Comparison of ENCODE assay signal across 33 cellular contexts in the genomic region with DNA sequence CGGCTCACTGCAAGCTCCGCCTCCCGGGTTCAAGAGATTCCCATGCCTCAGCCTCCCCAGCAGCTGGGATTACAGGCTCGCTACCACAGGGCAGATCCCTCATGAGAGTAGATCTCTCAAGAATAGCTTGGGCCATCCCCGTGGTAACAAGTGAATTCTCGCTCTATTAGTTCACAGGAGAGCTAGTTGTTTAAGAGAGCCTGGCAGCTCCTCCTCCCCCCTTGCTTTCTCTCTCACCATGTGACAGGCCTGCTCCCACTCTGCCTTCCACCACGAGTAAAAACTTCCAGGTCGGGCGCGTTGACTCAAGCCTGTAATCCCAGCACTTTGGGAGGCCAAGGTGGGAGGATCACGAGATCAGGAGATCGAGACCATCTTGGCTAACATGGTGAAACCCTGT. TPM values are rescaled to one million over a fixed set of nuclear protein-coding genes. Genes with fewer than 3 reads are reported as not detected.
"Had no signal": no experiment of that assay in that cellular context is flagged by ENCODE, and none has a peak within 500 bp of the region (broad histone marks: within the 10 kb centered on the region; RNA-seq: fewer than 3 reads in every experiment).

No MANE protein-coding gene starts in this region.

- H3K36me3 Mint-ChIP-seq: mesothelial cell of epicardium; naive B cell; natural killer cell; stimulated activated memory B cell treated with anti-CD40 and anti-IgM and Interleukin-4, amounts not matched to agents 10 μg/mL and 1 μg/mL and 100 μg/mL, for 72 hours; type B pancreatic cell had no signal

- H3K27ac Mint-ChIP-seq: mesothelial cell of epicardium; natural killer cell; nephron progenitor cell; stimulated activated memory B cell treated with anti-CD40 and anti-IgM and Interleukin-4, amounts not matched to agents 10 μg/mL and 1 μg/mL and 100 μg/mL, for 72 hours; stimulated activated naive CD8-positive, alpha-beta T cell treated with anti-CD3 and anti-CD28 coated beads, Interleukin-15, amount 100 ng/mL, for 72 hours; type B pancreatic cell had no signal

- H3K4me1 ChIP-seq: lower lobe of right lung, pancreas, prostate gland, sigmoid colon, uterus had no signal

- ATAC-seq: heart right ventricle; left colon; left lung; natural killer cell; pancreas; right cardiac atrium; stimulated activated memory B cell treated with anti-CD40 and anti-IgM and Interleukin-4, amounts not matched to agents 10 μg/mL and 1 μg/mL and 100 μg/mL, for 72 hours; stimulated activated naive CD8-positive, alpha-beta T cell treated with anti-CD3 and anti-CD28 coated beads, Interleukin-15, amount 100 ng/mL, for 72 hours had no signal

- H2AFZ ChIP-seq: hepatocyte had no signal

- H3K27ac ChIP-seq: heart right ventricle, hepatocyte, left lung, lower lobe of right lung, pancreas, prostate gland, sigmoid colon, spleen, tibial nerve, uterus had no signal

- H3K4me1 Mint-ChIP-seq: stimulated activated naive CD8-positive, alpha-beta T cell treated with anti-CD3 and anti-CD28 coated beads, Interleukin-15, amount 100 ng/mL, for 72 hours had no signal

- DNase-seq: heart right ventricle; kidney glomerular epithelial cell; left colon; left lung; lower lobe of right lung; mammary epithelial cell; mesenchymal stem cell; naive B cell; natural killer cell; nephron progenitor cell; pancreas; retina; right cardiac atrium; sigmoid colon; small intestine; spleen; stimulated activated CD4-positive, alpha-beta T cell treated with anti-CD3 and anti-CD28 coated beads, Interleukin-4, amount 100 ng/mL, for 4 hours; stimulated activated CD8-positive, alpha-beta memory T cell treated with anti-CD3 and anti-CD28 coated beads, Interleukin-4, amount 100 ng/mL, for 48 hours; stimulated activated naive CD4-positive, alpha-beta T cell treated with Interleukin-2 at 50 U/mL for 16 hours; stimulated activated naive CD8-positive, alpha-beta T cell treated with anti-CD3 and anti-CD28 coated beads, Interleukin-15, amount 100 ng/mL, for 72 hours; uterus had no signal

- H3K4me2 ChIP-seq: hepatocyte had no signal

- H3K9me3 Mint-ChIP-seq: mesothelial cell of epicardium; naive B cell; natural killer cell; stimulated activated memory B cell treated with anti-CD40 and anti-IgM and Interleukin-4, amounts not matched to agents 10 μg/mL and 1 μg/mL and 100 μg/mL, for 72 hours; stimulated activated naive CD8-positive, alpha-beta T cell treated with anti-CD3 and anti-CD28 coated beads, Interleukin-15, amount 100 ng/mL, for 72 hours had no signal

- H3K4me3 ChIP-seq: heart right ventricle, hepatocyte, left lung, lower lobe of right lung, pancreas, prostate gland, sigmoid colon, spleen, tibial nerve, uterus had no signal

- H3K27me3 ChIP-seq: heart right ventricle, hepatocyte, left lung, pancreas, sigmoid colon, spleen, tibial nerve, uterus had no signal

- H3K36me3 ChIP-seq: heart right ventricle, left lung, lower lobe of right lung, pancreas, prostate gland, sigmoid colon, spleen, tibial nerve, uterus had no signal

- H3K4me3 Mint-ChIP-seq: mesothelial cell of epicardium; naive B cell; natural killer cell; nephron progenitor cell; stimulated activated memory B cell treated with anti-CD40 and anti-IgM and Interleukin-4, amounts not matched to agents 10 μg/mL and 1 μg/mL and 100 μg/mL, for 72 hours; stimulated activated naive CD8-positive, alpha-beta T cell treated with anti-CD3 and anti-CD28 coated beads, Interleukin-15, amount 100 ng/mL, for 72 hours; type B pancreatic cell had no signal

- H3K9me3 ChIP-seq: heart right ventricle, left lung, lower lobe of right lung, pancreas, prostate gland, sigmoid colon, spleen, tibial nerve, uterus had no signal

RNA-seq across cellular contexts. Expression of gene CLRN2, which starts 31.7 kb away (rescaled TPM):
- total RNA-seq: heart right ventricle, hepatocyte, left colon, left lung, liver, lower lobe of right lung, mammary epithelial cell, mesothelial cell of epicardium, mononuclear cell, natural killer cell, osteoblast, pancreas, prostate gland, right cardiac atrium, sigmoid colon, spleen, tibial nerve, ureter, uterus had no signal
- polyA plus RNA-seq: heart right ventricle, hepatocyte, keratinocyte, mammary epithelial cell, pancreas, right cardiac atrium, sigmoid colon, small intestine, spleen, thymus had no signal
